ENCODE assay signal across 1 cellular context in genomic region chr3:99012051-99012450, GRCh38.
A peak's percentile ranks its signal among the peaks of the same experiment; 100 is the strongest.
TF ChIP-seq lines count a peak whose summit lies in the region.

No MANE protein-coding gene starts in this region.

TF ChIP-seq in GM12878, 131 proteins besides CTCF, POLR2A, EP300 and RAD21 (continued from another document):
- TF ChIP-seq SUZ12 (IDR thresholded peaks at IDR 0.05; ENCODE audit: unreplicated experiment) (no peak), SRF (IDR thresholded peaks at IDR 0.05; ENCODE audit: low read depth in 2 of 2, low read length in 2 of 2) (peak in 1 of 2 experiments; percentile 71; a peak in 2 of 4 replicates), MEF2B (IDR thresholded peaks at IDR 0.05; ENCODE audit: partially characterized antibody, poor library complexity, severe bottlenecking) (no peak), PKNOX1 (IDR thresholded peaks at IDR 0.05) (peak; percentile 29; the same call in 1 of the 2 replicates), ESRRA (IDR thresholded peaks at IDR 0.05; ENCODE audit: low read length) (no peak), MLLT1 (IDR thresholded peaks at IDR 0.05) (no peak), EED (IDR thresholded peaks at IDR 0.05; ENCODE audit: low read depth) (0 out of 2 replicates have a peak, but pooled peaks have one; percentile 26), CEBPB (IDR thresholded peaks at IDR 0.05; ENCODE audit: borderline replicate concordance in 1 of 2, low read depth in 2 of 2, low read length in 2 of 2) (peak in 1 of 2 experiments; percentile 64; a peak in 1 of 4 replicates), POU2F2 (IDR thresholded peaks at IDR 0.05; ENCODE audit: borderline replicate concordance, low read depth, low read length) (peak; percentile 34; the same call in 1 of the 3 replicates), RUNX3 (IDR thresholded peaks at IDR 0.05; ENCODE audit: low read length) (peak; percentile 62; the same call in 1 of the 2 replicates), ZBED1 (IDR thresholded peaks at IDR 0.05; ENCODE audit: borderline replicate concordance) (peak; percentile 75), RELB (IDR thresholded peaks at IDR 0.05; ENCODE audit: low read depth) (no peak), KDM1A (IDR thresholded peaks at IDR 0.05; ENCODE audit: borderline replicate concordance) (no peak), ETV6 (conservative IDR thresholded peaks at IDR 0.05 in 1 of 2, IDR thresholded peaks at IDR 0.05 in 1 of 2; ENCODE audit: borderline replicate concordance in 1 of 2, low read depth in 1 of 2) (peak in 1 of 2 experiments; percentile 29; a peak in 1 of 4 replicates), JUNB (IDR thresholded peaks at IDR 0.05) (peak; percentile 31; the same call in 1 of the 2 replicates), NFIC (IDR thresholded peaks at IDR 0.05; ENCODE audit: low read depth, low read length) (peak; percentile 86), TCF12 (IDR thresholded peaks at IDR 0.05; ENCODE audit: low read depth, low read length) (peak; percentile 95), FOXM1 (IDR thresholded peaks at IDR 0.05; ENCODE audit: low read depth, low read length) (peak; percentile 80; the same call in 1 of the 2 replicates), CBX5 (IDR thresholded peaks at IDR 0.05; ENCODE audit: low read depth) (0 out of 2 replicates have a peak, but pooled peaks have one; percentile 51), ATF2 (IDR thresholded peaks at IDR 0.05; ENCODE audit: low read length) (peak; percentile 55; the same call in 1 of the 2 replicates), CREM (IDR thresholded peaks at IDR 0.05; ENCODE audit: low read depth) (peak; percentile 64; the same call in 1 of the 2 replicates), ZNF24 (IDR thresholded peaks at IDR 0.05) (no peak), CHD1 (IDR thresholded peaks at IDR 0.05; ENCODE audit: low read depth, low read length) (no peak), CREB1 (IDR thresholded peaks at IDR 0.05; ENCODE audit: low read depth) (0 out of 2 replicates have a peak, but pooled peaks have one; percentile 58), BCL11A (IDR thresholded peaks at IDR 0.05; ENCODE audit: low read depth, low read length) (peak; percentile 26; the same call in 1 of the 2 replicates), TCF3 (IDR thresholded peaks at IDR 0.05; ENCODE audit: borderline replicate concordance, insufficient read depth, low read depth, low read length) (peak; percentile 90), PML (IDR thresholded peaks at IDR 0.05; ENCODE audit: low read length) (peak; percentile 28; the same call in 1 of the 2 replicates)
